Comparison of ENCODE assay signal across 1 cellular context in genomic region chr10:119892188-119893065, GRCh38.
TF ChIP-seq lines count a peak whose summit lies in the region.

Gene SEC23IP, plus strand, starts transcription at chr10:119892730. Its CDS starts 53 bp downstream, at chr10:119892783.

TF ChIP-seq in HepG2, 621 proteins besides CTCF, POLR2A, EP300 and RAD21 (continued from another document and continues in another):
- TF ChIP-seq ZNF646 (CRISPR knock-in tag; IDR thresholded peaks at IDR 0.05) (no peak), PREB (CRISPR knock-in tag; IDR thresholded peaks at IDR 0.05) (no peak), MXD4 (CRISPR knock-in tag; IDR thresholded peaks at IDR 0.05) (peak; percentile 94), PTBP1 (IDR thresholded peaks at IDR 0.05; ENCODE audit: low read depth, low read length, poor library complexity, severe bottlenecking) (no peak), HMG20A (CRISPR knock-in tag; IDR thresholded peaks at IDR 0.05; ENCODE audit: borderline replicate concordance) (no peak; the same call in 1 of the 2 replicates), ZNF720 (CRISPR knock-in tag; IDR thresholded peaks at IDR 0.05) (no peak), ZSCAN12 (CRISPR knock-in tag; IDR thresholded peaks at IDR 0.05) (no peak), SOX13 (IDR thresholded peaks at IDR 0.05) (no peak), SOX13 (CRISPR knock-in tag; conservative IDR thresholded peaks at IDR 0.05 in 1 of 2, IDR thresholded peaks at IDR 0.05 in 1 of 2) (peak in 1 of 2 experiments; percentile 57; a peak in 2 of 4 replicates), TBP (CRISPR knock-in tag; IDR thresholded peaks at IDR 0.05) (no peak), MTF1 (CRISPR knock-in tag; IDR thresholded peaks at IDR 0.05) (no peak), ZNF772 (CRISPR knock-in tag; IDR thresholded peaks at IDR 0.05) (peak; percentile 58; the same call in 1 of the 2 replicates), ZNF652 (CRISPR knock-in tag; IDR thresholded peaks at IDR 0.05; ENCODE audit: borderline replicate concordance, low read depth) (no peak; the same call in 1 of the 2 replicates), ZNF20 (CRISPR knock-in tag; IDR thresholded peaks at IDR 0.05) (no peak), CSRNP2 (CRISPR knock-in tag; conservative IDR thresholded peaks at IDR 0.05; ENCODE audit: low read depth) (no peak), JUNB (CRISPR knock-in tag; IDR thresholded peaks at IDR 0.05; ENCODE audit: borderline replicate concordance) (no peak; the same call in 1 of the 2 replicates), IRF1 (CRISPR knock-in tag; IDR thresholded peaks at IDR 0.05; ENCODE audit: low read depth) (no peak), ZNF782 (CRISPR knock-in tag; IDR thresholded peaks at IDR 0.05; ENCODE audit: borderline replicate concordance) (0 out of 2 replicates have a peak, but pooled peaks have one; percentile 37), ZNF276 (CRISPR knock-in tag; IDR thresholded peaks at IDR 0.05; ENCODE audit: low read depth) (no peak), DMAP1 (CRISPR knock-in tag; IDR thresholded peaks at IDR 0.05) (peak; percentile 95), RARG (CRISPR knock-in tag; IDR thresholded peaks at IDR 0.05; ENCODE audit: low read depth) (no peak), JUND (CRISPR knock-in tag; IDR thresholded peaks at IDR 0.05) (no peak), DBP (CRISPR knock-in tag; IDR thresholded peaks at IDR 0.05; ENCODE audit: not compliant biosample characterization) (no peak), TBL1XR1 (IDR thresholded peaks at IDR 0.05; ENCODE audit: borderline replicate concordance, low read length, partially characterized antibody) (no peak), ZNF530 (CRISPR knock-in tag; IDR thresholded peaks at IDR 0.05; ENCODE audit: low read depth) (no peak)
- TF ChIP-seq, protein P1, sequence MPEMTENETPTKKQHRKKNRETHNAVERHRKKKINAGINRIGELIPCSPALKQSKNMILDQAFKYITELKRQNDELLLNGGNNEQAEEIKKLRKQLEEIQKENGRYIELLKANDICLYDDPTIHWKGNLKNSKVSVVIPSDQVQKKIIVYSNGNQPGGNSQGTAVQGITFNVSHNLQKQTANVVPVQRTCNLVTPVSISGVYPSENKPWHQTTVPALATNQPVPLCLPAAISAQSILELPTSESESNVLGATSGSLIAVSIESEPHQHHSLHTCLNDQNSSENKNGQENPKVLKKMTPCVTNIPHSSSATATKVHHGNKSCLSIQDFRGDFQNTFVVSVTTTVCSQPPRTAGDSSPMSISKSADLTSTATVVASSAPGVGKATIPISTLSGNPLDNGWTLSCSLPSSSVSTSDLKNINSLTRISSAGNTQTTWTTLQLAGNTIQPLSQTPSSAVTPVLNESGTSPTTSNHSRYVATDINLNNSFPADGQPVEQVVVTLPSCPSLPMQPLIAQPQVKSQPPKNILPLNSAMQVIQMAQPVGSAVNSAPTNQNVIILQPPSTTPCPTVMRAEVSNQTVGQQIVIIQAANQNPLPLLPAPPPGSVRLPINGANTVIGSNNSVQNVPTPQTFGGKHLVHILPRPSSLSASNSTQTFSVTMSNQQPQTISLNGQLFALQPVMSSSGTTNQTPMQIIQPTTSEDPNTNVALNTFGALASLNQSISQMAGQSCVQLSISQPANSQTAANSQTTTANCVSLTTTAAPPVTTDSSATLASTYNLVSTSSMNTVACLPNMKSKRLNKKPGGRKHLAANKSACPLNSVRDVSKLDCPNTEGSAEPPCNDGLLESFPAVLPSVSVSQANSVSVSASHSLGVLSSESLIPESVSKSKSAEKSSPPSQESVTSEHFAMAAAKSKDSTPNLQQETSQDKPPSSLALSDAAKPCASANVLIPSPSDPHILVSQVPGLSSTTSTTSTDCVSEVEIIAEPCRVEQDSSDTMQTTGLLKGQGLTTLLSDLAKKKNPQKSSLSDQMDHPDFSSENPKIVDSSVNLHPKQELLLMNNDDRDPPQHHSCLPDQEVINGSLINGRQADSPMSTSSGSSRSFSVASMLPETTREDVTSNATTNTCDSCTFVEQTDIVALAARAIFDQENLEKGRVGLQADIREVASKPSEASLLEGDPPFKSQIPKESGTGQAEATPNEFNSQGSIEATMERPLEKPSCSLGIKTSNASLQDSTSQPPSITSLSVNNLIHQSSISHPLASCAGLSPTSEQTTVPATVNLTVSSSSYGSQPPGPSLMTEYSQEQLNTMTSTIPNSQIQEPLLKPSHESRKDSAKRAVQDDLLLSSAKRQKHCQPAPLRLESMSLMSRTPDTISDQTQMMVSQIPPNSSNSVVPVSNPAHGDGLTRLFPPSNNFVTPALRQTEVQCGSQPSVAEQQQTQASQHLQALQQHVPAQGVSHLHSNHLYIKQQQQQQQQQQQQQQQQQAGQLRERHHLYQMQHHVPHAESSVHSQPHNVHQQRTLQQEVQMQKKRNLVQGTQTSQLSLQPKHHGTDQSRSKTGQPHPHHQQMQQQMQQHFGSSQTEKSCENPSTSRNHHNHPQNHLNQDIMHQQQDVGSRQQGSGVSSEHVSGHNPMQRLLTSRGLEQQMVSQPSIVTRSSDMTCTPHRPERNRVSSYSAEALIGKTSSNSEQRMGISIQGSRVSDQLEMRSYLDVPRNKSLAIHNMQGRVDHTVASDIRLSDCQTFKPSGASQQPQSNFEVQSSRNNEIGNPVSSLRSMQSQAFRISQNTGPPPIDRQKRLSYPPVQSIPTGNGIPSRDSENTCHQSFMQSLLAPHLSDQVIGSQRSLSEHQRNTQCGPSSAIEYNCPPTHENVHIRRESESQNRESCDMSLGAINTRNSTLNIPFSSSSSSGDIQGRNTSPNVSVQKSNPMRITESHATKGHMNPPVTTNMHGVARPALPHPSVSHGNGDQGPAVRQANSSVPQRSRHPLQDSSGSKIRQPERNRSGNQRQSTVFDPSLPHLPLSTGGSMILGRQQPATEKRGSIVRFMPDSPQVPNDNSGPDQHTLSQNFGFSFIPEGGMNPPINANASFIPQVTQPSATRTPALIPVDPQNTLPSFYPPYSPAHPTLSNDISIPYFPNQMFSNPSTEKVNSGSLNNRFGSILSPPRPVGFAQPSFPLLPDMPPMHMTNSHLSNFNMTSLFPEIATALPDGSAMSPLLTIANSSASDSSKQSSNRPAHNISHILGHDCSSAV (CRISPR knock-in tag; IDR thresholded peaks at IDR 0.05; ENCODE audit: borderline replicate concordance), result no peak
- TF ChIP-seq, protein P2, sequence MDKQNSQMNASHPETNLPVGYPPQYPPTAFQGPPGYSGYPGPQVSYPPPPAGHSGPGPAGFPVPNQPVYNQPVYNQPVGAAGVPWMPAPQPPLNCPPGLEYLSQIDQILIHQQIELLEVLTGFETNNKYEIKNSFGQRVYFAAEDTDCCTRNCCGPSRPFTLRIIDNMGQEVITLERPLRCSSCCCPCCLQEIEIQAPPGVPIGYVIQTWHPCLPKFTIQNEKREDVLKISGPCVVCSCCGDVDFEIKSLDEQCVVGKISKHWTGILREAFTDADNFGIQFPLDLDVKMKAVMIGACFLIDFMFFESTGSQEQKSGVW (CRISPR knock-in tag; IDR thresholded peaks at IDR 0.05; ENCODE audit: borderline replicate concordance), result no peak
- TF ChIP-seq, protein P3, sequence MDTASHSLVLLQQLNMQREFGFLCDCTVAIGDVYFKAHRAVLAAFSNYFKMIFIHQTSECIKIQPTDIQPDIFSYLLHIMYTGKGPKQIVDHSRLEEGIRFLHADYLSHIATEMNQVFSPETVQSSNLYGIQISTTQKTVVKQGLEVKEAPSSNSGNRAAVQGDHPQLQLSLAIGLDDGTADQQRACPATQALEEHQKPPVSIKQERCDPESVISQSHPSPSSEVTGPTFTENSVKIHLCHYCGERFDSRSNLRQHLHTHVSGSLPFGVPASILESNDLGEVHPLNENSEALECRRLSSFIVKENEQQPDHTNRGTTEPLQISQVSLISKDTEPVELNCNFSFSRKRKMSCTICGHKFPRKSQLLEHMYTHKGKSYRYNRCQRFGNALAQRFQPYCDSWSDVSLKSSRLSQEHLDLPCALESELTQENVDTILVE (CRISPR knock-in tag; IDR thresholded peaks at IDR 0.05), result peak; percentile 94
- TF ChIP-seq, protein P4, sequence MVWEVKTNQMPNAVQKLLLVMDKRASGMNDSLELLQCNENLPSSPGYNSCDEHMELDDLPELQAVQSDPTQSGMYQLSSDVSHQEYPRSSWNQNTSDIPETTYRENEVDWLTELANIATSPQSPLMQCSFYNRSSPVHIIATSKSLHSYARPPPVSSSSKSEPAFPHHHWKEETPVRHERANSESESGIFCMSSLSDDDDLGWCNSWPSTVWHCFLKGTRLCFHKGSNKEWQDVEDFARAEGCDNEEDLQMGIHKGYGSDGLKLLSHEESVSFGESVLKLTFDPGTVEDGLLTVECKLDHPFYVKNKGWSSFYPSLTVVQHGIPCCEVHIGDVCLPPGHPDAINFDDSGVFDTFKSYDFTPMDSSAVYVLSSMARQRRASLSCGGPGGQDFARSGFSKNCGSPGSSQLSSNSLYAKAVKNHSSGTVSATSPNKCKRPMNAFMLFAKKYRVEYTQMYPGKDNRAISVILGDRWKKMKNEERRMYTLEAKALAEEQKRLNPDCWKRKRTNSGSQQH (CRISPR knock-in tag; IDR thresholded peaks at IDR 0.05; ENCODE audit: low read depth), result peak; percentile 43; the same call in 1 of the 2 replicates
